In the genomic region with DNA sequence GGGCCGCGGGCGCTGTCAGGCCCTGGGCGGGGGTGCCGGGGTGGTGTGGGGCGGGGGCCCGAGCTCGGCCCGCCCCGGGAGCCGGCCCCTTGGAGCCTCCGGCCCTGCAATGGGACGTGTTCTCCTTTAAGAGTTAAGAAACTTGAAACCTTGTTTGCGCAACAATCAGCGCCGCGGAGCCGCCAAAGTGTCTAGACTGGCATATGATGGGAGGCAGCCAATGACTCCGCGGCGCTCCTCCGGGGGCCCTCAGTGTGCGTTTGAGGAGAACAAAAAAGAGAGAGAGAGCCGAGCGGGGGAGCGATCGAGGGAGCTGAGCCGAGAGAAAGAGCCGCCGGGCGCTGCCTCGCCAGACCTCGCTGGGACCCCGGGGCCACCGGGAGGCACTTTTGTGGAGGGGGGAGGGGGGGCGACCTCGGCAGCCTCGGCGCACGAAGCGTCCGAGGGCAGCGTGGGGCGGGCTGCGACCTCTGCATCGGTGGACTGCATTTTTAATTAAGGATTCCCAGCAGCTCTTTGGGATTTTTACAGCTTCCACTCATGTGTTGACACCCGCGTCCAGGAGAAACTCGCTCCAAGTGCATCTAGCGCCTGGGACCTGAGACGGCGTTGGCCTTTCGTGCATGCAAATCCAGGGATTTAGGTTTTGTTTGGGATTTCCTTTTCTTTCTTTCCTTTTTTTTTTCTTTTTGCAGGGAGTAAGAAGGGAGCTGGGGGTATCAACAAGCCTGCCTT, we compare ENCODE assay signal across 8 cellular contexts. TPM values are rescaled to one million over a fixed set of nuclear protein-coding genes. Genes with fewer than 3 reads are reported as not detected.
DNase-seq lines count a peak whose midpoint lies in the region; ATAC-seq and TF ChIP-seq lines count a peak whose summit lies in the region.

Gene SMAD6 (plus strand): TSS at position 202 of the 735 bp plus-strand sequence. CDS start 1,023 bp downstream, outside the sequence.

- DNase-seq in AG20443 (ENCODE audit: low spot score) (peak; percentile 87), NCI-H146 (lab: John Stamatoyannopoulos, UW) (peak; percentile 77), T-helper 1 cell (peak; percentile 41 to 83 (median 50)), heart left ventricle (peak; percentile 93 to 97 (median 96)), thyroid gland (peak; percentile 99)

- H3K4me2 ChIP-seq in parathyroid adenoma (ENCODE audit: low read length): peak within 1 kb of the TSS; percentile 86

- intact Hi-C loops in heart left ventricle (cut with DNase I): loop anchor here in 9 of 10 donors (1.0 to 10.0 kb wide), 14 partner anchors 40 to 153 kb away; no protein-coding TSS in a partner anchor
- intact Hi-C loops in thyroid gland (cut with DNase I): loop anchor here (5.0 kb wide), 2 partner anchors 70 to 145 kb away; no protein-coding TSS in a partner anchor

- H3K4me1 ChIP-seq in heart left ventricle (peaks cover 0 to 60% (median 39%) of the 10 kb centered on the region in 12 donors), parathyroid adenoma (no peaks in the 10 kb centered on the region), thyroid gland (peaks cover 28 to 34% of the 10 kb centered on the region in 2 donors)

- H3K9ac ChIP-seq in parathyroid adenoma: no peak within 1 kb of the TSS

- H3K27me3 ChIP-seq in heart left ventricle (peaks cover 0 to 27% (median 0%) of the 10 kb centered on the region in 9 donors), parathyroid adenoma (ENCODE audit: control insufficient read depth, insufficient read depth, low read length) (no peaks in the 10 kb centered on the region), thyroid gland (no peaks in the 10 kb centered on the region)

- H3K79me2 ChIP-seq in parathyroid adenoma: no peaks in the 10 kb centered on the region

- H2AFZ ChIP-seq in parathyroid adenoma: peak within 1 kb of the TSS; percentile 82

- 0 to 1% (median 1%) methylated on average over 50 to 53 of the region's 53 CpGs for WGBS in adipose tissue, 3 donors
- 0 to 1% (median 1%) methylated on average over 34 to 53 of the region's 53 CpGs for WGBS in heart left ventricle, 4 donors
- 1% methylated on average over 31 to 39 of the region's 53 CpGs for WGBS in thyroid gland, 2 donors

- peak within 1 kb of the TSS; percentile 50 to 90 (median 74) for H3K4me3 ChIP-seq in heart left ventricle
- peak within 1 kb of the TSS; percentile 53 for H3K4me3 ChIP-seq in parathyroid adenoma (ENCODE audit: low read depth, low read length)
- H3K4me3 ChIP-seq in thyroid gland (replicated peaks in 1 of 3): peak within 1 kb of the TSS; percentile 45 to 80 (median 72)

- TF ChIP-seq CTCF in heart left ventricle (IDR thresholded peaks at IDR 0.05): no peak
- TF ChIP-seq CTCF in parathyroid adenoma (IDR thresholded peaks at IDR 0.05): no peak
- peak in 1 of 6 experiments; percentile 24 for TF ChIP-seq CTCF in thyroid gland (IDR thresholded peaks at IDR 0.05)

- H3K36me3 ChIP-seq in heart left ventricle (peaks cover 0 to 6% (median 0%) of the 10 kb centered on the region in 9 donors), parathyroid adenoma (ENCODE audit: control insufficient read depth, insufficient read depth, low read length) (no peaks in the 10 kb centered on the region), thyroid gland (no peaks in the 10 kb centered on the region)

- ATAC-seq in GM21717 (IDR thresholded peaks at IDR 0.05; ENCODE audit: unreplicated experiment): peak; percentile 32
- peak; percentile 71 to 75 (median 74) for ATAC-seq in heart left ventricle

- peak within 1 kb of the TSS; percentile 21 for H3K27ac ChIP-seq in adipose tissue (ENCODE audit: low read depth, low read length)
- peak within 1 kb of the TSS; percentile 81 to 95 (median 90) for H3K27ac ChIP-seq in heart left ventricle
- H3K27ac ChIP-seq in parathyroid adenoma: peak within 1 kb of the TSS; percentile 69
- peak within 1 kb of the TSS; percentile 78 to 87 (median 82) for H3K27ac ChIP-seq in thyroid gland

- TF ChIP-seq POLR2A in heart left ventricle (IDR thresholded peaks at IDR 0.05): peak in 1 of 2 donors; percentile 79
- peak; percentile 68 to 96 for TF ChIP-seq POLR2A in thyroid gland (IDR thresholded peaks at IDR 0.05)

- H3K9me3 ChIP-seq in heart left ventricle (no peaks in the 10 kb centered on the region), parathyroid adenoma (ENCODE audit: control insufficient read depth, low read length) (no peaks in the 10 kb centered on the region), thyroid gland (no peaks in the 10 kb centered on the region)

RNA-seq across cellular contexts. Expression of gene SMAD6, which starts in this region (rescaled TPM):
- polyA plus RNA-seq in adipose tissue (10 to 100 TPM in 1 of 3 donors, 1 to 10 TPM in 2; 3.6 to 23.0 (median 7.4) TPM), heart left ventricle (10 to 100 TPM; 10.4 to 19.0 TPM)
- total RNA-seq in heart left ventricle (10 to 100 TPM; 14.4 to 65.9 (median 20.8) TPM), thyroid gland (100 to 1,000 TPM in 1 of 4 donors, 10 to 100 TPM in 3; 59.3 to 118 (median 62.3) TPM)

Comparison
In these comparisons a context has a peak if more than half of its experiments do, and no peak if none do; other contexts are left out.
1. Peak in every context shown above with its lines: DNase-seq, ATAC-seq, H3K4me3 ChIP-seq and H3K27ac ChIP-seq.
2. H3K27ac ChIP-seq: peak in every context shown above with its lines; median percentile 90 in heart left ventricle; 82 in thyroid gland; 69 in parathyroid adenoma; 21 in adipose tissue.